In the genomic region with DNA sequence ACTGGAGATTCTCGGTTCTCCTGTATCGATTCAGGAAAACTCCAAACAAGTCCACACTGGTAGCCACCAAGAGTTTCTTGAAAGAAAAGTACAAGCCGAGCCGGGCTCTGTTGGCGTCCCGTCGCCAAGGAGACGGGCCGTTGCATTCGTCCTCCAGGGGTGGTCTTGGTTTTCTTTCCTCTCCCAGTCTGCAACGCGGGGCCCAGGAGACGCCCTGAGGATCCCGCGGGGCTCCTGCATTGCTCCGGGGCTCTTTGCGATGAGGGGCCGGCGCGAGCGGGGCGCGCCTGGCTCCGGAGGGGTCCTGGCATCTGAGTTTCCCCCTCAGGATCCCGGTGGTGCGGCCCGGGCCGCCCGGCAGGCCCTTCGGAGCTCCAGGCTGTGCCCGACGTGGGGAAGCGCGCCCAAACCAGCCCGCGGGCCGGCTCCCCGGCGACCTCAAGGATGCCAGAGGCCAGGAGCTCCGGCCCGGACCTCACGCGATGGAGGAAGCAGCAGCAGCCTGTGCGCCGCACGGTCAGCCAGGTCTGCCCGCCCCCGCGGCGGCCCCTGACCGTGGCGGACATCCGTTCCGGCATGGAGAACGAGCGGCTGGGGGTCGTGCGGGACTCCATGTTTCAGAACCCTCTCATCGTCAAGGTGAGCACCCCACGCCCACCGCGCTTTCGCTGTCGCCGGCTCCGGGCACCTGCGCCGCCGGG, we compare ENCODE assay signal across 8 cellular contexts.
DNase-seq lines count a peak whose midpoint lies in the region; ATAC-seq lines count a peak whose summit lies in the region.

A gene (plus strand): TSS at position 384 of the 701 bp plus-strand sequence. CDS start 61 bp downstream, at position 445.

- ATAC-seq in HG03039 (IDR thresholded peaks at IDR 0.05; ENCODE audit: unreplicated experiment) = no peak

- DNase-seq in NCI-H1436 (lab: John Stamatoyannopoulos, UW) = peak; percentile 11
- no peak for DNase-seq in NCI-H1436 treated with DMSO at 0.1 percent for 48 hours (lab: John Stamatoyannopoulos, UW)
- peak; percentile 50 for DNase-seq in NCI-H345 treated with DMSO at 0.1 percent for 48 hours (lab: John Stamatoyannopoulos, UW; ENCODE audit: unreplicated experiment)
- DNase-seq in activated T-helper 9 cell treated with anti-CD3 and anti-CD28 coated beads, Interleukin-2, amount 50 U/mL, for 16 hours (ENCODE audit: low read depth) = peak; percentile 19
- peak; percentile 38 for DNase-seq in foreskin melanocyte
- peak; percentile 6 for DNase-seq in non-pigmented ciliary epithelial cell (ENCODE audit: low read depth)
- no peak for DNase-seq in medulla oblongata (ENCODE audit: extremely low spot score)

Comparison
In these comparisons a context has a peak if more than half of its experiments do, and no peak if none do; other contexts are left out.
1. DNase-seq: peak in NCI-H1436 (single experiment), NCI-H345 treated with DMSO at 0.1 percent for 48 hours (single experiment), activated T-helper 9 cell treated with anti-CD3 and anti-CD28 coated beads, Interleukin-2, amount 50 U/mL, for 16 hours (single experiment), foreskin melanocyte (single experiment) and non-pigmented ciliary epithelial cell (single experiment); none in NCI-H1436 treated with DMSO at 0.1 percent for 48 hours (single experiment) and medulla oblongata (single experiment).